Comparison of ENCODE assay signal across 14 cellular contexts in the genomic region with DNA sequence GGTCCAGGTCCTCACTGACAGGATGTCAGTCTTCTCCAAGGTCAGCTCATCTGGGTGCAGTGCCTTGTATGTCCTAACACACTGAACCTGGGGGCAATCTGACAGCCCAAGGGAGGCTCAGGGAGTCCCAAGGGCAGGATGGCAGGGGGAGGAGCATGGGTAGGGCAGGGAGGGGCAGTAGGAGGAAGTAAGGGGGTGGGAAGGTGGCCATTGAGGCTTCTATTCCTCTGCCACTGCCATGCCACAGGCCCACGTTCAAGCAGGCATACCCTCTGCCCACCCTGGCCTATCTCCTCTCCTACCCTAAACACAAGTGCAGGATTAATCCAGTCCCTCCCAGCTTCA.
"Had no signal": no experiment of that assay in that cellular context is flagged by ENCODE, and none has a peak within 500 bp of the region (broad histone marks: within the 10 kb centered on the region; RNA-seq: fewer than 3 reads in every experiment).

No MANE protein-coding gene starts in this region.

- H3K27ac Mint-ChIP-seq: stimulated activated naive CD8-positive, alpha-beta T cell treated with anti-CD3 and anti-CD28 coated beads, Interleukin-15, Interleukin-2, amounts not matched to agents 100 ng/mL and 50 ng/mL, for 24 hours had no signal

- H3K4me3 Mint-ChIP-seq: immature natural killer cell; natural killer cell; stimulated activated naive CD8-positive, alpha-beta T cell treated with anti-CD3 and anti-CD28 coated beads, Interleukin-15, Interleukin-2, amounts not matched to agents 100 ng/mL and 50 ng/mL, for 24 hours had no signal

- H3K36me3 ChIP-seq: colonic mucosa, prostate gland, sigmoid colon had no signal

- ATAC-seq: natural killer cell, upper lobe of right lung had no signal

- DNase-seq: activated CD8-positive, alpha-beta memory T cell treated with anti-CD3 and anti-CD28 coated beads for 24 hours; colonic mucosa; foreskin keratinocyte; immature natural killer cell; natural killer cell; occipital lobe; sigmoid colon; stimulated activated CD4-positive, alpha-beta T cell treated with anti-CD3 and anti-CD28 coated beads, Interleukin-12 subunit alpha, Interleukin-12 subunit beta, amount 100 ng/mL, for 4 hours; T-helper 9 cell; testis had no signal

- H3K27me3 Mint-ChIP-seq: stimulated activated naive CD8-positive, alpha-beta T cell treated with anti-CD3 and anti-CD28 coated beads, Interleukin-15, Interleukin-2, amounts not matched to agents 100 ng/mL and 50 ng/mL, for 24 hours had no signal

- H3K4me3 ChIP-seq: colonic mucosa, lung, prostate gland, sigmoid colon, testis, upper lobe of right lung had no signal

- H3K4me1 ChIP-seq: colonic mucosa, foreskin keratinocyte, prostate gland, sigmoid colon, testis, upper lobe of right lung had no signal

- H3K9me3 Mint-ChIP-seq: immature natural killer cell; natural killer cell; stimulated activated naive CD8-positive, alpha-beta T cell treated with anti-CD3 and anti-CD28 coated beads, Interleukin-15, Interleukin-2, amounts not matched to agents 100 ng/mL and 50 ng/mL, for 24 hours had no signal

- H3K36me3 Mint-ChIP-seq: natural killer cell had no signal

- H3K4me1 Mint-ChIP-seq: immature natural killer cell had no signal

- H3K9me3 ChIP-seq: colonic mucosa, prostate gland, sigmoid colon, testis, upper lobe of right lung had no signal
